10 cellular contexts compared by ENCODE assay signal in genomic region chr5:126358525-126358924, GRCh38.
DNase-seq lines count a peak whose midpoint lies in the region; ATAC-seq, FAIRE-seq and TF ChIP-seq lines count a peak whose summit lies in the region.
"Had no signal": no experiment of that assay in that cellular context is flagged by ENCODE, and none has a peak within 500 bp of the region (broad histone marks: within the 10 kb centered on the region; RNA-seq: fewer than 3 reads in every experiment).

No MANE protein-coding gene starts in this region.

- no peak overlapping the region for H4K8ac ChIP-seq in mesendoderm (ENCODE audit: low read depth, low read length)

- TF ChIP-seq CTCF in stomach (IDR thresholded peaks at IDR 0.05): no peak

- H2AK5ac ChIP-seq in mesendoderm (ENCODE audit: low read length): no peak overlapping the region

- no peaks in the 10 kb centered on the region for H3K9me3 ChIP-seq in stomach

- H3K4me3 ChIP-seq in mesendoderm (ENCODE audit: low read length): no peak overlapping the region
- H3K4me3 ChIP-seq in stomach: no peak overlapping the region

- no peak overlapping the region for H3K27ac ChIP-seq in mesendoderm (ENCODE audit: low read depth, low read length)
- H3K27ac ChIP-seq in stomach: no peak overlapping the region

- intact Hi-C loops in stomach (cut with DNase I; ENCODE audit: low total_unique reads): loop anchor here (5.0 kb wide), 1 partner anchor 179 kb away; no protein-coding TSS in a partner anchor

- H3K4me1 ChIP-seq in mesendoderm (ENCODE audit: control insufficient read depth, low read depth, low read length): no peaks in the 10 kb centered on the region
- H3K4me1 ChIP-seq in stomach: peaks cover 6 to 20% (median 9%) of the 10 kb centered on the region in 4 donors

- no peak overlapping the region for H2BK15ac ChIP-seq in mesendoderm (replicated peaks; ENCODE audit: low read depth)

- no peak overlapping the region for H3K23ac ChIP-seq in mesendoderm (ENCODE audit: low read length)

- H3K36me3 ChIP-seq in mesendoderm (ENCODE audit: control insufficient read depth, insufficient read depth, low read length) (no peaks in the 10 kb centered on the region), stomach (no peaks in the 10 kb centered on the region)

- no peak for DNase-seq in HTR-8/SVneo (ENCODE audit: insufficient read length, low spot score)
- DNase-seq in mesendoderm: peak; percentile 46
- DNase-seq in NCI-H345 treated with DMSO at 0.1 percent for 48 hours (lab: John Stamatoyannopoulos, UW; ENCODE audit: unreplicated experiment): no peak
- no peak for DNase-seq in stomach
- DNase-seq in COR-L47 (lab: John Stamatoyannopoulos, UW): no peak
- no peak for DNase-seq in NCI-H2227 (lab: John Stamatoyannopoulos, UW; ENCODE audit: unreplicated experiment)
- DNase-seq: naive B cell had no signal

- no peak overlapping the region for H3K9ac ChIP-seq in mesendoderm (ENCODE audit: low read length)

- no CpG with 5 or more reads among the region's 4 CpGs for WGBS in mesendoderm (ENCODE audit: extremely low coverage, insufficient coverage, low lambda C conversion rate)
- WGBS in stomach, 5 donors: 55 to 86% (median 67%) methylated on average over 4 of the region's 4 CpGs

- H4K5ac ChIP-seq in mesendoderm (ENCODE audit: low read length): no peak overlapping the region

- H3K79me1 ChIP-seq in mesendoderm (ENCODE audit: low read length): no peaks in the 10 kb centered on the region

- no peak for TF ChIP-seq POLR2A in stomach (IDR thresholded peaks at IDR 0.05)

- no peaks in the 10 kb centered on the region for H3K79me2 ChIP-seq in mesendoderm (ENCODE audit: control insufficient read depth, insufficient read depth, low read length)

- H3K4me2 ChIP-seq in mesendoderm (ENCODE audit: low read length): no peak overlapping the region

- ATAC-seq in GM18907 (IDR thresholded peaks at IDR 0.05; ENCODE audit: unreplicated experiment) (peak; percentile 93), HG02588 (IDR thresholded peaks at IDR 0.05; ENCODE audit: unreplicated experiment) (peak; percentile 85)

- peak; percentile 49 for FAIRE-seq in HTR-8/SVneo (lab: Jason Lieb, UNC)
- FAIRE-seq: endothelial cell of umbilical vein had no signal

- H3K56ac ChIP-seq in mesendoderm (ENCODE audit: low read length): no peak overlapping the region

- no peak for TF ChIP-seq EP300 in stomach (IDR thresholded peaks at IDR 0.05)

- H3K18ac ChIP-seq in mesendoderm (ENCODE audit: low read length): no peak overlapping the region

- H2BK5ac ChIP-seq in mesendoderm (ENCODE audit: low read length): no peak overlapping the region

- H3K27me3 ChIP-seq in mesendoderm (ENCODE audit: insufficient read depth, low read length, poor library complexity) (no peaks in the 10 kb centered on the region), stomach (no peaks in the 10 kb centered on the region)

- H3K4ac ChIP-seq in mesendoderm (ENCODE audit: low read depth, low read length): peak overlapping the region; percentile 55

- no peak overlapping the region for H2BK120ac ChIP-seq in mesendoderm (ENCODE audit: low read depth, low read length)
